1 cellular context compared by ENCODE assay signal in genomic region chr3:53883008-53883407, GRCh38.
TF ChIP-seq lines count a peak whose summit lies in the region.

No MANE protein-coding gene starts in this region.

TF ChIP-seq in SK-N-SH, 30 proteins besides CTCF, POLR2A, EP300 and RAD21:
- TF ChIP-seq SIN3A (IDR thresholded peaks at IDR 0.05; ENCODE audit: borderline replicate concordance, low read depth, low read length) (no peak), PBX3 (IDR thresholded peaks at IDR 0.05) (no peak), TEAD4 (IDR thresholded peaks at IDR 0.05; ENCODE audit: borderline replicate concordance, insufficient read depth) (no peak), RXRA (IDR thresholded peaks at IDR 0.05; ENCODE audit: borderline replicate concordance, low read depth) (no peak), RCOR1 (IDR thresholded peaks at IDR 0.05; ENCODE audit: low read length) (no peak), TCF12 (IDR thresholded peaks at IDR 0.05) (no peak), SMC3 (IDR thresholded peaks at IDR 0.05; ENCODE audit: low read depth, low read length) (no peak), USF2 (IDR thresholded peaks at IDR 0.05; ENCODE audit: borderline replicate concordance, low read depth, low read length) (no peak), NRF1 (IDR thresholded peaks at IDR 0.05; ENCODE audit: low read depth, low read length) (no peak), FOXM1 (IDR thresholded peaks at IDR 0.05; ENCODE audit: low read depth) (no peak), REST (IDR thresholded peaks at IDR 0.05; ENCODE audit: low read depth, low read length) (no peak), FOSL2 (IDR thresholded peaks at IDR 0.05; ENCODE audit: borderline replicate concordance, low read depth) (no peak), GATA2 (CRISPR knock-in tag; IDR thresholded peaks at IDR 0.05) (no peak), YY1 (IDR thresholded peaks at IDR 0.05; ENCODE audit: low read depth) (no peak), EZH2phosphoT487 (IDR thresholded peaks at IDR 0.05; ENCODE audit: borderline replicate concordance, low read depth) (no peak), MAX (IDR thresholded peaks at IDR 0.05; ENCODE audit: low read depth) (no peak), GABPA (IDR thresholded peaks at IDR 0.05; ENCODE audit: low read depth) (no peak), MEF2A (IDR thresholded peaks at IDR 0.05; ENCODE audit: borderline replicate concordance, low read depth) (no peak), CHD2 (IDR thresholded peaks at IDR 0.05; ENCODE audit: low read length, partially characterized antibody) (no peak), JUND (IDR thresholded peaks at IDR 0.05) (no peak)
TF ChIP-seq in SK-N-SH: peak in this region for 0.
